In the genomic region with DNA sequence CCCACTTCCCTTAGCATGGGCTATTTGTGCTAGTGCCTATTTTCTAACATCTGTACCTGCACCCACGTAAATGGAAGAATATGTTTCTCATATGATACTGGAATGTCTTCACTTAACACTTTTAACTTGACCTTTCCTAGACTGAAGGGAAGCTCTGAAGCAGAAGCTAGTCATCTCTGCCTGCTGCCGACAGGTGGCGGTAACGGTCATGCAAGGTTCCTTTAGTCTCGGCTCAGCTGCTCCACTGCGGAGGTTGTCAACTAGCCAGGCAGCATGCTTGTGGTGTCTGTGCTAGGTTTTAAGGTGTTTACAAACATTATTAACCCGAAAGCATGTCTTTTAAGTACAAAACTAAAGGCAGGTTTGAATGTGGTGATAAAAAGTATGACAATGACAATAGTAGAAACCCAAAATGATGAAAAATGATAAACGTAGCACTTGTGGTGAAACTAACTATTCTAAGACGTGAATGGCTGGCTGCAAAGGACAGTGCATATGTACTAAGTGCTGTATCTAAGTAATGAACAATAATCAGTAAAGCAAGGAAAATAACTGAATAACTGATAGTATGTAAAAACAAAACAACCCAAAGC, we compare ENCODE assay signal across 8 cellular contexts.
DNase-seq lines count a peak whose midpoint lies in the region; ATAC-seq and TF ChIP-seq lines count a peak whose summit lies in the region.

No MANE protein-coding gene starts in this region.

- ATAC-seq in GM18867 (IDR thresholded peaks at IDR 0.05; ENCODE audit: unreplicated experiment) (peak; percentile 97), HG03066 (IDR thresholded peaks at IDR 0.05; ENCODE audit: low read depth, unreplicated experiment) (peak; percentile 93)

- 11 to 12% methylated on average over 9 of the region's 9 CpGs for WGBS in lower leg skin, 2 donors

- intact Hi-C loops in lower leg skin (cut with DNase I; ENCODE audit: low total_unique reads): no loop called here

- H3K27me3 ChIP-seq in WERI-Rb-1 (ENCODE audit: insufficient read depth, low read depth, severe bottlenecking): no peaks in the 10 kb centered on the region

- H3K9me3 ChIP-seq in WERI-Rb-1 (ENCODE audit: severe bottlenecking): no peaks in the 10 kb centered on the region

- TF ChIP-seq CTCF in WERI-Rb-1 (IDR thresholded peaks at IDR 0.05; ENCODE audit: low read depth, low read length) (peak; percentile 93), lower leg skin (IDR thresholded peaks at IDR 0.05) (peak in 1 of 3 donors; percentile 51)

- H3K4me3 ChIP-seq in WERI-Rb-1 (ENCODE audit: low read depth, low read length) (no peak overlapping the region), lower leg skin (ENCODE audit: low read depth, poor library complexity, severe bottlenecking) (no peak overlapping the region)

- no peak for TF ChIP-seq POLR2A in lower leg skin (IDR thresholded peaks at IDR 0.05)

- DNase-seq in AG08395 (ENCODE audit: low spot score) (peak; percentile 51), NCI-H2107 (lab: John Stamatoyannopoulos, UW) (peak; percentile 58), WERI-Rb-1 (peak; percentile 77), dermis microvascular lymphatic vessel endothelial cell (ENCODE audit: low read depth in 2 of 2) (peak; percentile 35 to 60), lower leg skin (ENCODE audit: low spot score in 2 of 2) (peak; percentile 22 to 90)
- DNase-seq in stimulated activated CD8-positive, alpha-beta memory T cell treated with anti-CD3 and anti-CD28 coated beads, Interleukin-15, amount 100 ng/mL, for 1 hour (ENCODE audit: low read depth): peak; percentile 8

- no peaks in the 10 kb centered on the region for H3K36me3 ChIP-seq in WERI-Rb-1

- no peak overlapping the region for H3K27ac ChIP-seq in WERI-Rb-1

Comparison
In these comparisons a context has a peak if more than half of its experiments do, and no peak if none do; other contexts are left out.
1. DNase-seq: peak in every context shown above with its lines; median percentile 77 in WERI-Rb-1; 58 in NCI-H2107; 56 in lower leg skin; 51 in AG08395; 48 in dermis microvascular lymphatic vessel endothelial cell; 8 in stimulated activated CD8-positive, alpha-beta memory T cell treated with anti-CD3 and anti-CD28 coated beads, Interleukin-15, amount 100 ng/mL, for 1 hour.